In the genomic region with DNA sequence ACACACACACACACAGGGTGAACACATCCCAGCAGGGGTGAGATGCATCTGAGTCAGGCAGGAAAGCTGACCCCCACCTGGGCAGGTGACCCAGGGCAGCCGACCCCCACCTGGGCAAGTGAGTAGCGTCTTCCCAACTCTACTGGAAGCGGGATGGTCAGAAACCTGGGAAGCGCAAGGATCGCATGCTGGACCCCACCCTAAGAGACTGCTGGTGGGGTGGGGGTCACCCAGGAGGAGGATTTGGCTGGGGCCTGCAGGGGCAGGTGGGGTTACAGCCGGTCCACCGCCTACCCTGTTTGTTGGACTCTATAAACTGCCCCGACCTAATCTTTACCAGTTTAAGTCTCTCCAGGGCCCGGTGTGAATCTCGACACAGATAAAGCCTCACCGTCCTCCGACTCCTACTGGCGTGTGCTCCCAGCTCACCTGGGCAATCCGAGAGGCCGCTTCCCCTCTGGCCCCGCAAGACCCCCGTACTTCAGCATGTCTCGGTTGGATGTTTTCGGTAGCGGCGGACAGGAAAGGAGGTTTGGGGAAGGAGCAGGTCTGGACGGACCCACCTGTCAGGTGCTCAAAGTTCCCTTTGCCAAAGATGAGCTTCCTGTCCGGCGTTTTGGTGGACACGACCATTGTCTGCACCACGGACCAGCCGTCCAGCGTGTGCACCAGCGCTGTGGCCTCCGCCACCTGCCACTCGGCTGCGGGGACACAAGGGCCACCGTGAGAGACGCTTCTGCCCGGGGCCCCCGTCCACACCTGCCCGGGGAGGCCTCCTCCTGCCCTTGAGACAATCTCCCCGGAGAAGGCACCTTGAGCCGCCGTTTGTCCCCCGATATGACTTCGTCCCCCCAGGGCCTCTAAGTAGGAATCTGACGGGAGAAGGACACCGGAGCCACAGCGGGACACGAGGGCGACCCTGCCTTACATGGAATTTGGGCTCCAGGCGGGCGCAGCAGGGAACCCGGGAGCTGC, we compare ENCODE assay signal across 9 cellular contexts. TPM values are rescaled to one million over a fixed set of nuclear protein-coding genes. Genes with fewer than 3 reads are reported as not detected.
DNase-seq lines count a peak whose midpoint lies in the region; ATAC-seq and TF ChIP-seq lines count a peak whose summit lies in the region.
"Had no signal": no experiment of that assay in that cellular context is flagged by ENCODE, and none has a peak within 500 bp of the region (broad histone marks: within the 10 kb centered on the region; RNA-seq: fewer than 3 reads in every experiment).

No MANE protein-coding gene starts in this region.

- H2BK5ac ChIP-seq in trophoblast cell (ENCODE audit: low read depth, low read length, poor library complexity), result no peak overlapping the region

- H3K4ac ChIP-seq in trophoblast cell (ENCODE audit: low read depth, low read length), result no peak overlapping the region

- H3K4me1 ChIP-seq in CD4-positive, CD25-positive, alpha-beta regulatory T cell (ENCODE audit: control insufficient read depth, insufficient read depth, low read length, poor library complexity, severe bottlenecking), result peaks cover 18% of the 10 kb centered on the region
- no peaks in the 10 kb centered on the region for H3K4me1 ChIP-seq in HUES64 (ENCODE audit: insufficient read depth, low read length)
- peaks cover 0 to 6% of the 10 kb centered on the region in 2 experiments for H3K4me1 ChIP-seq in trophoblast cell (ENCODE audit: control insufficient read depth in 1 of 2, insufficient read depth in 2 of 2, low read length in 2 of 2)

- TF ChIP-seq CTCF in coronary artery (IDR thresholded peaks at IDR 0.05) (no peak), neural crest cell (conservative IDR thresholded peaks at IDR 0.05) (no peak)

- peak overlapping the region in 1 of 3 donors; percentile 57 for H3K27ac Mint-ChIP-seq in CD4-positive, CD25-positive, alpha-beta regulatory T cell
- no peak overlapping the region for H3K27ac Mint-ChIP-seq in neural crest cell (ENCODE audit: unreplicated experiment)

- no peak overlapping the region for H2BK120ac ChIP-seq in trophoblast cell (ENCODE audit: insufficient read depth, low read length, poor library complexity)

- H2BK12ac ChIP-seq in trophoblast cell (ENCODE audit: low read length), result no peak overlapping the region

- H3K4me1 Mint-ChIP-seq in CD4-positive, CD25-positive, alpha-beta regulatory T cell, result peaks cover 0 to 19% (median 10%) of the 10 kb centered on the region in 4 donors
- H3K4me1 Mint-ChIP-seq in neural crest cell, result peaks cover 11% of the 10 kb centered on the region

- no peaks in the 10 kb centered on the region for H3K9me3 ChIP-seq in CD4-positive, CD25-positive, alpha-beta regulatory T cell (ENCODE audit: control insufficient read depth in 2 of 2, low read length in 2 of 2)
- H3K9me3 ChIP-seq in HUES64 (ENCODE audit: insufficient read depth, low read depth, low read length) (no peaks in the 10 kb centered on the region), trophoblast cell (ENCODE audit: insufficient read depth, low read depth, low read length) (peaks cover 10% of the 10 kb centered on the region)

- no peaks in the 10 kb centered on the region for H3K27me3 ChIP-seq in CD4-positive, CD25-positive, alpha-beta regulatory T cell (ENCODE audit: control insufficient read depth, insufficient read depth, low read length)
- H3K27me3 ChIP-seq in HUES64 (ENCODE audit: insufficient read depth, low read length), result no peaks in the 10 kb centered on the region; the same call in 1 of the 2 replicates
- H3K27me3 ChIP-seq in trophoblast cell (ENCODE audit: insufficient read depth, low read length), result no peaks in the 10 kb centered on the region

- H3K79me2 ChIP-seq in trophoblast cell (ENCODE audit: control insufficient read depth, insufficient read depth, low read length, poor library complexity), result peaks cover 18% of the 10 kb centered on the region

- no peak overlapping the region for H4K91ac ChIP-seq in trophoblast cell (ENCODE audit: low read depth, low read length)

- H2AFZ ChIP-seq in trophoblast cell (ENCODE audit: insufficient read depth, low read length, poor library complexity), result no peak overlapping the region

- H3K4me3 Mint-ChIP-seq in CD4-positive, CD25-positive, alpha-beta regulatory T cell, result peak overlapping the region in 3 of 4 donors; percentile 8 to 68 (median 35)
- H3K4me3 Mint-ChIP-seq in neural crest cell, result peak overlapping the region; percentile 73

- no peak overlapping the region for H3K18ac ChIP-seq in trophoblast cell (ENCODE audit: low read length)

- H3K14ac ChIP-seq in trophoblast cell (ENCODE audit: low read length), result no peak overlapping the region

- H3K36me3 Mint-ChIP-seq in CD4-positive, CD25-positive, alpha-beta regulatory T cell, result peaks cover 20% of the 10 kb centered on the region
- H3K36me3 Mint-ChIP-seq in neural crest cell (ENCODE audit: low read depth), result peaks cover 13% of the 10 kb centered on the region

- no peak for ATAC-seq in CD4-positive, CD25-positive, alpha-beta regulatory T cell (ENCODE audit: low read depth in 2 of 2)
- no peak for ATAC-seq in GM21723 (IDR thresholded peaks at IDR 0.05; ENCODE audit: unreplicated experiment)

- peaks cover 0 to 1% (median 0%) of the 10 kb centered on the region in 7 donors for H3K9me3 Mint-ChIP-seq in CD4-positive, CD25-positive, alpha-beta regulatory T cell
- peaks cover 4% of the 10 kb centered on the region for H3K9me3 Mint-ChIP-seq in neural crest cell

- no peak for DNase-seq in CD4-positive, CD25-positive, alpha-beta regulatory T cell
- DNase-seq in coronary artery (ENCODE audit: low spot score) (peak; percentile 70), neural crest cell (ENCODE audit: low read depth, low spot score) (no peak), HuH-7.5 (ENCODE audit: low spot score) (no peak), kidney glomerular epithelial cell (lab: John Stamatoyannopoulos, UW) (no peak), trophoblast cell (no peak)
- DNase-seq: NCI-H526 treated with DMSO at 0.1 percent for 48 hours had no signal

- H3K36me3 ChIP-seq in CD4-positive, CD25-positive, alpha-beta regulatory T cell (ENCODE audit: control insufficient read depth, insufficient read depth, low read length), result peaks cover 35% of the 10 kb centered on the region
- H3K36me3 ChIP-seq in HUES64 (ENCODE audit: insufficient read depth, low read length), result peaks cover 39% of the 10 kb centered on the region
- H3K36me3 ChIP-seq in trophoblast cell (ENCODE audit: control insufficient read depth in 1 of 2, insufficient read depth in 2 of 2, low read length in 2 of 2), result peaks cover 46 to 47% of the 10 kb centered on the region in 2 experiments

- H3K9ac ChIP-seq in HUES64 (ENCODE audit: low read depth, low read length) (no peak overlapping the region), trophoblast cell (ENCODE audit: low read length) (no peak overlapping the region)

- no peak overlapping the region for H3K23ac ChIP-seq in trophoblast cell (ENCODE audit: low read length)

- 96% methylated on average over 50 of the region's 50 CpGs for WGBS in HUES64
- WGBS in trophoblast cell (ENCODE audit: extremely low coverage, insufficient coverage, insufficient read length), result no CpG with 5 or more reads among the region's 50 CpGs

- H3K27ac ChIP-seq in CD4-positive, CD25-positive, alpha-beta regulatory T cell (ENCODE audit: insufficient read depth, low read length, poor library complexity, severe bottlenecking), result no peak overlapping the region
- H3K27ac ChIP-seq in HUES64 (ENCODE audit: low read depth, low read length) (peak overlapping the region; percentile 25; the same call in 1 of the 2 replicates), coronary artery (no peak overlapping the region), trophoblast cell (ENCODE audit: low read depth, low read length) (no peak overlapping the region)

- H3K79me1 ChIP-seq in trophoblast cell (ENCODE audit: low read length), result peaks cover 15% of the 10 kb centered on the region

- H3K4me3 ChIP-seq in CD4-positive, CD25-positive, alpha-beta regulatory T cell (ENCODE audit: low read depth, low read length), result no peak overlapping the region
- H3K4me3 ChIP-seq in HUES64 (ENCODE audit: low read length) (no peak overlapping the region; the same call in 1 of the 2 replicates), coronary artery (no peak overlapping the region), trophoblast cell (ENCODE audit: low read depth, low read length) (no peak overlapping the region)

- no peak overlapping the region for H2AK5ac ChIP-seq in trophoblast cell (ENCODE audit: low read length)

- no peak overlapping the region for H3K4me2 ChIP-seq in trophoblast cell (ENCODE audit: low read length)

- H4K12ac ChIP-seq in trophoblast cell (ENCODE audit: low read depth, low read length), result no peak overlapping the region

- peaks cover 14% of the 10 kb centered on the region for H3K27me3 Mint-ChIP-seq in CD4-positive, CD25-positive, alpha-beta regulatory T cell
- peaks cover 10% of the 10 kb centered on the region for H3K27me3 Mint-ChIP-seq in neural crest cell (ENCODE audit: low read depth)

- no peak overlapping the region for H4K8ac ChIP-seq in trophoblast cell (ENCODE audit: low read depth, low read length)

RNA-seq across cellular contexts. Expression of gene GTPBP6, which starts 2.0 kb away (rescaled TPM):
- 62.2 TPM for total RNA-seq in CD4-positive, CD25-positive, alpha-beta regulatory T cell
- 10 to 100 TPM; 29.7 to 42.8 (median 35.6) TPM for polyA plus RNA-seq in CD4-positive, CD25-positive, alpha-beta regulatory T cell
- polyA plus RNA-seq in HUES64 (2013, experiment 1 of 2), result 46.4 TPM
- 44.4 TPM for polyA plus RNA-seq in HUES64 (2013, experiment 2 of 2)
- total RNA-seq in neural crest cell, result 81.3 and 81.9 TPM in 2 replicates
- polyA plus RNA-seq in trophoblast cell (2013), result 30.2 and 30.6 TPM in 2 replicates

RNA-seq across cellular contexts. Expression of gene PLCXD1, which starts 35.5 kb away (rescaled TPM):
- total RNA-seq in CD4-positive, CD25-positive, alpha-beta regulatory T cell, result 13.3 TPM
- polyA plus RNA-seq in CD4-positive, CD25-positive, alpha-beta regulatory T cell, result 1 to 10 TPM; 2.9 to 5.9 (median 4.3) TPM
- 65.8 TPM for polyA plus RNA-seq in HUES64 (2013, experiment 1 of 2)
- polyA plus RNA-seq in HUES64 (2013, experiment 2 of 2), result 64.9 TPM
- total RNA-seq in neural crest cell, result 49.1 and 52.4 TPM in 2 replicates
- 50.3 and 51.6 TPM in 2 replicates for polyA plus RNA-seq in trophoblast cell (2013)
